ENCODE assay signal across 17 cellular contexts in the genomic region with DNA sequence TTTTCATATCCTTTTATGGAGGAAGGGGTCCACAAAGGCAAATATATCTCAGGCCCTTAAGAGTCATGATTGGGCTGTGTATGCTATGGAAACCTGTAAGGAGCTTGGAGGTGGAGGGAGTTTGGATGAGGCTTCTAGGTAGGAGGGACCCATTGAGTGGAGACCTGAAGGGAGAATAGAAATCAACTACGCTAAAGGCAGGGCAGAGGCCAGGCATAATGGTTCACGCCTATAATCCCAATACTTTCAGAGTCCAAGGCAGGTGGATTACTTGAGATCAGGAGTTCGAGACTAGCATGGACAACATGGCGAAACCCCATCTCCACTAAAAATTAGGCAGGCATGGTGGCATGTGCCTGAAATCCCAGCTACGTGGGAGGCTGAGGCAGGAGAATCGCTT.
"Had no signal": no experiment of that assay in that cellular context is flagged by ENCODE, and none has a peak within 500 bp of the region (broad histone marks: within the 10 kb centered on the region; RNA-seq: fewer than 3 reads in every experiment).

No MANE protein-coding gene starts in this region.

- H3K27me3 ChIP-seq: adrenal gland, dorsolateral prefrontal cortex, hepatocyte, neutrophil, testis, upper lobe of left lung had no signal

- H3K27ac ChIP-seq: adrenal gland, dorsolateral prefrontal cortex, hepatocyte, neutrophil, SK-N-MC, skin epidermis, testis, upper lobe of left lung had no signal

- ATAC-seq: activated CD4-positive, CD25-positive, alpha-beta regulatory T cell treated with anti-CD3 and anti-CD28 coated beads, Interleukin-2, amount 50 U/mL, for 24 hours; T-cell had no signal

- H3K4me3 ChIP-seq: adrenal gland, dorsolateral prefrontal cortex, hepatocyte, lung, SK-N-MC, skin epidermis, testis, upper lobe of left lung had no signal

- DNase-seq: erythroblast; islet precursor cell; stimulated activated CD4-positive, alpha-beta T cell treated with anti-CD3 and anti-CD28 coated beads, Interleukin-15, amount 100 ng/mL, for 24 hours; stimulated activated CD4-positive, alpha-beta T cell treated with anti-CD3 and anti-CD28 coated beads, Interleukin-4, amount 100 ng/mL, for 1 hour; stimulated activated naive CD4-positive, alpha-beta T cell; T-cell; T-helper 9 cell; testis had no signal

- H3K36me3 ChIP-seq: adrenal gland, neutrophil, upper lobe of left lung had no signal

- H3K9me3 ChIP-seq: adrenal gland, neutrophil, testis, upper lobe of left lung had no signal

- H3K9me3 Mint-ChIP-seq: T-cell had no signal

- H3K27me3 Mint-ChIP-seq: T-cell had no signal

- H3K36me3 Mint-ChIP-seq: T-cell had no signal
